ENCODE assay signal across 11 cellular contexts in the genomic region with DNA sequence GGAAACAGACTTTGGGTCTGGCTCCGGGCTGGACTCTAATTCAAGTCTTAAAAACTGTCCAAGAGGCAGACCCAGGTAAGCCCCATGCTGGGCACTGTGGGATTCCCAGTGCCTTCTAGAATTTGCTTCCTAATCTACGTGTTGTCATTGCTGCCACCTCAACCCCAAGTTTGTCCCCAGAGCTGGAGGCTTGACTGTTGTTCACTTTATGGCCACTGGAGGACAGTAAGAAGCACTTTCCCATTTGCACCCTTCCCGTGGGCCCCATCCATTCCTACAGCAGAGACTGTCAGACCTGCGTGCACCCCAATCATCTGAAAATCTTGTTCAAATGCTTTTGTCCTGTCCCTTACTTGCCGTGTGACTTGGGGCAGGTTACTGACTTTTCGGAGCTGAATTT. TPM values are rescaled to one million over a fixed set of nuclear protein-coding genes. Genes with fewer than 3 reads are reported as not detected.
DNase-seq lines count a peak whose midpoint lies in the region; ATAC-seq and TF ChIP-seq lines count a peak whose summit lies in the region.
"Had no signal": no experiment of that assay in that cellular context is flagged by ENCODE, and none has a peak within 500 bp of the region (broad histone marks: within the 10 kb centered on the region; RNA-seq: fewer than 3 reads in every experiment).

No MANE protein-coding gene starts in this region.

- H3K79me2 ChIP-seq in SK-N-SH (ENCODE audit: insufficient read depth), result no peaks in the 10 kb centered on the region

- no peak overlapping the region for H2BK120ac ChIP-seq in mesenchymal stem cell (ENCODE audit: low read depth, low read length)

- H3K4me2 ChIP-seq in BLaER1 (peak overlapping the region; percentile 39; the same call in 1 of the 2 replicates), SK-N-SH (no peak overlapping the region), mesenchymal stem cell (ENCODE audit: low read length, poor library complexity, severe bottlenecking) (no peak overlapping the region)

- no peak overlapping the region for H3K9ac ChIP-seq in BLaER1
- H3K9ac ChIP-seq in SK-N-SH, result no peak overlapping the region
- H3K9ac ChIP-seq in mesenchymal stem cell (ENCODE audit: low read length), result no peak overlapping the region

- H4K20me1 ChIP-seq in BLaER1 (no peaks in the 10 kb centered on the region), SK-N-SH (ENCODE audit: insufficient read depth) (no peaks in the 10 kb centered on the region)

- TF ChIP-seq RAD21 in SK-N-SH (IDR thresholded peaks at IDR 0.05; ENCODE audit: low read length), result no peak

- TF ChIP-seq EP300 in SK-N-SH (IDR thresholded peaks at IDR 0.05; ENCODE audit: borderline replicate concordance in 1 of 2, low read depth in 1 of 2, low read length in 1 of 2), result no peak

- H3K4me3 ChIP-seq in BLaER1, result no peak overlapping the region
- H3K4me3 ChIP-seq in SK-N-SH (ENCODE audit: low read depth in 2 of 2, low read length in 1 of 2), result no peak overlapping the region
- no peak overlapping the region for H3K4me3 ChIP-seq in mesenchymal stem cell (ENCODE audit: insufficient read depth in 1 of 2, low read depth in 1 of 2, low read length in 2 of 2)
- H3K4me3 ChIP-seq: pancreas had no signal

- no peak overlapping the region for H4K91ac ChIP-seq in mesenchymal stem cell (ENCODE audit: low read length)

- H3K27me3 ChIP-seq in BLaER1 (no peaks in the 10 kb centered on the region), SK-N-SH (ENCODE audit: insufficient read depth) (no peaks in the 10 kb centered on the region), mesenchymal stem cell (ENCODE audit: control insufficient read depth in 1 of 2, insufficient read depth in 1 of 2, low read length in 2 of 2) (peaks cover 0 to 45% of the 10 kb centered on the region in 2 experiments)
- H3K27me3 ChIP-seq: pancreas had no signal

- H3K36me3 ChIP-seq in BLaER1 (no peaks in the 10 kb centered on the region), SK-N-SH (replicated peaks in 1 of 2; ENCODE audit: control insufficient read depth in 1 of 2, insufficient read depth in 2 of 2, low read length in 1 of 2) (no peaks in the 10 kb centered on the region), mesenchymal stem cell (ENCODE audit: control insufficient read depth in 1 of 2, insufficient read depth in 2 of 2, low read depth in 1 of 2, low read length in 2 of 2) (no peaks in the 10 kb centered on the region)
- H3K36me3 ChIP-seq: pancreas had no signal

- 56% methylated on average over 6 of the region's 6 CpGs for WGBS in SK-N-SH (ENCODE audit: low lambda C conversion rate)
- WGBS in mesenchymal stem cell, result 77% methylated on average over 6 of the region's 6 CpGs

- H3K4ac ChIP-seq in mesenchymal stem cell (ENCODE audit: low read depth in 1 of 2, low read length in 2 of 2), result no peak overlapping the region

- no peaks in the 10 kb centered on the region for H3F3A ChIP-seq in SK-N-SH (replicated peaks; ENCODE audit: insufficient read depth)

- no peak for DNase-seq in SK-N-SH
- DNase-seq in germinal center (ENCODE audit: low spot score), result peak; percentile 24
- no peak for DNase-seq in hypothalamus (lab: John Stamatoyannopoulos, UW)
- DNase-seq in NCI-H748 (lab: John Stamatoyannopoulos, UW; ENCODE audit: unreplicated experiment), result no peak
- DNase-seq in NCI-H2227 treated with DMSO at 0.1 percent for 48 hours (lab: John Stamatoyannopoulos, UW), result no peak
- no peak for DNase-seq in mesenchymal stem cell
- DNase-seq: NCI-H1930, pancreas, trophoblast cell had no signal

- H2BK12ac ChIP-seq in mesenchymal stem cell (ENCODE audit: low read length in 2 of 2), result no peak overlapping the region

- no peak overlapping the region for H3K14ac ChIP-seq in mesenchymal stem cell (ENCODE audit: low read length in 2 of 2)

- POLR2A ChIA-PET in SK-N-SH (lab: Yijun Ruan, JAX), result no interaction called here

- H3K18ac ChIP-seq in mesenchymal stem cell (ENCODE audit: low read depth in 1 of 2, low read length in 2 of 2), result no peak overlapping the region

- H2BK5ac ChIP-seq in mesenchymal stem cell (ENCODE audit: low read depth, low read length, poor library complexity, severe bottlenecking), result no peak overlapping the region

- no peak overlapping the region for H3K23ac ChIP-seq in mesenchymal stem cell (ENCODE audit: low read length in 2 of 2)

- H3K4me1 ChIP-seq in BLaER1 (peaks cover 26% of the 10 kb centered on the region), SK-N-SH (ENCODE audit: control insufficient read depth in 1 of 2, insufficient read depth in 2 of 2, low read depth in 1 of 2, low read length in 1 of 2) (no peaks in the 10 kb centered on the region), mesenchymal stem cell (ENCODE audit: control insufficient read depth, insufficient read depth, low read depth, low read length) (peaks cover 1% of the 10 kb centered on the region)
- H3K4me1 ChIP-seq: pancreas had no signal

- H3K27ac ChIP-seq in BLaER1 (no peak overlapping the region), SK-N-SH (ENCODE audit: low read depth in 2 of 2, low read length in 1 of 2) (no peak overlapping the region), mesenchymal stem cell (ENCODE audit: low read length, poor library complexity, severe bottlenecking) (no peak overlapping the region)
- H3K27ac ChIP-seq: pancreas had no signal

- H2AK5ac ChIP-seq in mesenchymal stem cell (ENCODE audit: low read length, severe bottlenecking), result no peak overlapping the region

- H2AFZ ChIP-seq in SK-N-SH (ENCODE audit: low read depth), result no peak overlapping the region
- H2AFZ ChIP-seq in mesenchymal stem cell (ENCODE audit: low read depth, low read length), result no peak overlapping the region

- CTCF ChIA-PET in SK-N-SH (lab: Yijun Ruan, JAX), result interaction anchor here (0.7 to 0.9 kb wide), 3 partner anchors 27 to 76 kb away, joined by 3 read pairs; no protein-coding TSS in a partner anchor

- H3K9me3 ChIP-seq in BLaER1 (no peaks in the 10 kb centered on the region), SK-N-SH (no peaks in the 10 kb centered on the region), mesenchymal stem cell (ENCODE audit: control insufficient read depth, low read length) (no peaks in the 10 kb centered on the region)
- H3K9me3 ChIP-seq: pancreas had no signal

- peak; percentile 58 for ATAC-seq in GM19351 (IDR thresholded peaks at IDR 0.05; ENCODE audit: unreplicated experiment)
- ATAC-seq: pancreas had no signal

- no peak overlapping the region for H4K8ac ChIP-seq in mesenchymal stem cell (ENCODE audit: low read length)

- no peak overlapping the region for H2BK15ac ChIP-seq in mesenchymal stem cell (ENCODE audit: low read depth, poor library complexity, severe bottlenecking)

- H3K79me1 ChIP-seq in mesenchymal stem cell (replicated peaks; ENCODE audit: low read length, poor library complexity, severe bottlenecking), result no peaks in the 10 kb centered on the region

- TF ChIP-seq CTCF in SK-N-SH (IDR thresholded peaks at IDR 0.05), result peak; percentile 36

- H3K9me2 ChIP-seq in SK-N-SH, result no peaks in the 10 kb centered on the region

TF ChIP-seq in SK-N-SH, 30 proteins besides CTCF, POLR2A, EP300 and RAD21:
- TF ChIP-seq RFX5 (IDR thresholded peaks at IDR 0.05; ENCODE audit: low read length) (no peak), FOXM1 (IDR thresholded peaks at IDR 0.05; ENCODE audit: low read depth) (no peak), SMC3 (IDR thresholded peaks at IDR 0.05; ENCODE audit: low read depth, low read length) (peak; percentile 28; the same call in 1 of the 2 replicates)
TF ChIP-seq in SK-N-SH: peak in this region for 1.

RNA-seq across cellular contexts. Expression of gene VASH2, which starts 29.4 kb away (rescaled TPM):
- polyA plus RNA-seq in SK-N-SH (2012; rRNA removed), result 0.41 and 0.55 TPM in 2 replicates
- polyA plus RNA-seq in SK-N-SH (2012; cell fraction: cytosol; rRNA removed), result 0.50 and 0.80 TPM in 2 replicates
- polyA plus RNA-seq in SK-N-SH (2012; cell fraction: nucleus; rRNA removed), result 0.69 and 1.2 TPM in 2 replicates
- 0.77 TPM for polyA plus RNA-seq in mesenchymal stem cell (2013, experiment 1 of 2)
- 0.64 TPM for polyA plus RNA-seq in mesenchymal stem cell (2013, experiment 2 of 2)
